ENCODE assay signal across 8 cellular contexts in genomic region chr13:48531416-48532145, GRCh38. TPM values are rescaled to one million over a fixed set of nuclear protein-coding genes. Genes with fewer than 3 reads are reported as not detected.
DNase-seq lines count a peak whose midpoint lies in the region; ATAC-seq, FAIRE-seq and TF ChIP-seq lines count a peak whose summit lies in the region.

No MANE protein-coding gene starts in this region.

- H3K4me1 ChIP-seq in skeletal muscle satellite cell (ENCODE audit: control insufficient read depth, insufficient read depth, low read length): peaks cover 12% of the 10 kb centered on the region

- no peaks in the 10 kb centered on the region for H3K27me3 ChIP-seq in skeletal muscle satellite cell (ENCODE audit: control insufficient read depth, insufficient read depth, low read length)

- H3K36me3 ChIP-seq in skeletal muscle satellite cell (ENCODE audit: insufficient read depth, low read length): no peaks in the 10 kb centered on the region

- peak; percentile 2 for ATAC-seq in left ventricle myocardium superior
- ATAC-seq in HG03045 (IDR thresholded peaks at IDR 0.05; ENCODE audit: unreplicated experiment): no peak
- no peak for ATAC-seq in GM21390 (IDR thresholded peaks at IDR 0.05; ENCODE audit: unreplicated experiment)

- no peak for FAIRE-seq in RCC 7860 (lab: Jason Lieb, UNC)

- H3K4me3 ChIP-seq in AG09309 (ENCODE audit: control insufficient read depth, low read depth, low read length) (peak overlapping the region; percentile 52), HFF-Myc (replicated peaks; ENCODE audit: low read depth, low read length) (peak overlapping the region; percentile 67), skeletal muscle satellite cell (ENCODE audit: low read length) (peak overlapping the region; percentile 86)

- no peak for DNase-seq in AG09309 (ENCODE audit: low read depth)
- DNase-seq in HFF-Myc (ENCODE audit: extremely low read depth, low read depth): no peak
- DNase-seq in activated T-cell treated with anti-CD3 and anti-CD28 coated beads, Interleukin-2, amount 50 U/mL, for 48 hours: peak; percentile 42 to 43
- DNase-seq in left ventricle myocardium superior: no peak
- DNase-seq in RCC 7860 (ENCODE audit: low spot score): no peak

- peak overlapping the region; percentile 86 for H3K4me2 ChIP-seq in skeletal muscle satellite cell (ENCODE audit: low read length)

- no peak for TF ChIP-seq CTCF in AG09309 (IDR thresholded peaks at IDR 0.05; ENCODE audit: control insufficient read depth, insufficient read depth, low read depth, low read length, missing control alignments)
- TF ChIP-seq CTCF in HFF-Myc (IDR thresholded peaks at IDR 0.05; ENCODE audit: low read depth, low read length, missing control alignments): no peak

- intact Hi-C loops in left ventricle myocardium superior (cut with micrococcal nuclease): no loop called here

- H3K9ac ChIP-seq in skeletal muscle satellite cell (ENCODE audit: low read depth, low read length): peak overlapping the region; percentile 92

- H3K9me3 ChIP-seq in skeletal muscle satellite cell (replicated peaks; ENCODE audit: low read length): no peaks in the 10 kb centered on the region

RNA-seq across cellular contexts. Expression of gene RCBTB2, which starts 1.3 kb away (rescaled TPM):
- total RNA-seq in left ventricle myocardium superior: 13.5 TPM
- 3.9 and 8.6 TPM in 2 replicates for total RNA-seq in skeletal muscle satellite cell (2012; rRNA removed)

Comparison
In these comparisons a context has a peak if more than half of its experiments do, and no peak if none do; other contexts are left out.
1. DNase-seq: peak in activated T-cell treated with anti-CD3 and anti-CD28 coated beads, Interleukin-2, amount 50 U/mL, for 48 hours (2 of 2); none in AG09309 (single experiment), HFF-Myc (single experiment), left ventricle myocardium superior (single experiment) and RCC 7860 (single experiment).
2. Peak in every context shown above with its lines, with median percentiles within 50 percentile points of each other: H3K4me3 ChIP-seq.